ENCODE assay signal across 17 cellular contexts in genomic region chr7:151756866-151757265, GRCh38.
DNase-seq lines count a peak whose midpoint lies in the region; ATAC-seq and TF ChIP-seq lines count a peak whose summit lies in the region.
"Had no signal": no experiment of that assay in that cellular context is flagged by ENCODE, and none has a peak within 500 bp of the region (broad histone marks: within the 10 kb centered on the region; RNA-seq: fewer than 3 reads in every experiment).

No MANE protein-coding gene starts in this region.

- H3K23me2 ChIP-seq in H9 (ENCODE audit: insufficient read length, low read depth, low read length, poor library complexity, severe bottlenecking), result no peaks in the 10 kb centered on the region

- peak overlapping the region in 1 of 3 experiments; percentile 55; a peak in 1 of 7 replicates for H3K27ac Mint-ChIP-seq in H9
- H3K27ac Mint-ChIP-seq in central memory CD8-positive, alpha-beta T cell (ENCODE audit: low read depth), result peak overlapping the region; percentile 90
- H3K27ac Mint-ChIP-seq: activated CD4-positive, alpha-beta T cell treated with anti-CD3 and anti-CD28 coated beads, Interleukin-2, amount 10 ng/mL, durations not matched to agents 24 days and 14 days; B cell had no signal

- no peak overlapping the region for H4K8ac ChIP-seq in H9 (replicated peaks; ENCODE audit: insufficient read length, low read depth, low read length)

- H2AFZ ChIP-seq in H9 (ENCODE audit: low read length), result no peak overlapping the region
- peak overlapping the region; percentile 23 for H2AFZ ChIP-seq in osteoblast (ENCODE audit: low read length)

- peak overlapping the region in 4 of 11 experiments; percentile 67 to 82 (median 76); a peak in 6 of 22 replicates for H3K27ac ChIP-seq in BLaER1 treated with 17β-estradiol and CSF1 and Interleukin-3, amounts not matched to agents 10 nM and 100 nM
- H3K27ac ChIP-seq in H9 (ENCODE audit: insufficient read length, low read depth, low read length) (no peak overlapping the region), osteoblast (ENCODE audit: low read depth, low read length) (peak overlapping the region; percentile 71)
- H3K27ac ChIP-seq: brain microvascular endothelial cell, right atrium auricular region had no signal

- peaks cover 19% of the 10 kb centered on the region for H3K27me3 Mint-ChIP-seq in H9 (ENCODE audit: low read depth)
- H3K27me3 Mint-ChIP-seq in central memory CD8-positive, alpha-beta T cell, result no peaks in the 10 kb centered on the region
- H3K27me3 Mint-ChIP-seq: B cell had no signal

- H3K9me3 Mint-ChIP-seq in H9, result no peaks in the 10 kb centered on the region; a peak in 3 of 5 replicates
- no peaks in the 10 kb centered on the region for H3K9me3 Mint-ChIP-seq in central memory CD8-positive, alpha-beta T cell
- H3K9me3 Mint-ChIP-seq: activated CD4-positive, alpha-beta T cell treated with anti-CD3 and anti-CD28 coated beads, Interleukin-2, amount 10 ng/mL, durations not matched to agents 24 days and 14 days; natural killer cell had no signal

- no peak overlapping the region for H4K5ac ChIP-seq in H9 (ENCODE audit: insufficient read length, low read depth, low read length)

- H3K9me3 ChIP-seq in BLaER1 treated with 17β-estradiol and CSF1 and Interleukin-3, amounts not matched to agents 10 nM and 100 nM (replicated peaks in 1 of 11), result no peaks in the 10 kb centered on the region; a peak in 1 of 22 replicates
- H3K9me3 ChIP-seq in H9 (ENCODE audit: control insufficient read depth, low read depth, low read length) (no peaks in the 10 kb centered on the region), osteoblast (ENCODE audit: low read depth, low read length) (no peaks in the 10 kb centered on the region)
- H3K9me3 ChIP-seq: left ventricle myocardium inferior, right atrium auricular region had no signal

- H3K4me1 Mint-ChIP-seq in H9, result peaks cover 31 to 42% of the 10 kb centered on the region in 2 experiments
- peaks cover 20% of the 10 kb centered on the region for H3K4me1 Mint-ChIP-seq in central memory CD8-positive, alpha-beta T cell

- no peak overlapping the region for H2BK15ac ChIP-seq in H9 (ENCODE audit: low read depth, low read length)

- no peaks in the 10 kb centered on the region for H3K36me3 ChIP-seq in BLaER1 treated with 17β-estradiol and CSF1 and Interleukin-3, amounts not matched to agents 10 nM and 100 nM
- H3K36me3 ChIP-seq in osteoblast (ENCODE audit: insufficient read depth, low read length), result no peaks in the 10 kb centered on the region
- H3K36me3 ChIP-seq: brain microvascular endothelial cell, left ventricle myocardium inferior, right atrium auricular region had no signal

- no peak overlapping the region for H2BK120ac ChIP-seq in H9 (ENCODE audit: low read depth, low read length, poor library complexity, severe bottlenecking)

- H3K4ac ChIP-seq in H9 (ENCODE audit: low read depth, low read length), result no peak overlapping the region

- no peak overlapping the region for H2BK20ac ChIP-seq in H9 (ENCODE audit: low read depth, low read length, poor library complexity, severe bottlenecking)

- no CpG with 5 or more reads among the region's 13 CpGs for WGBS in H9 (ENCODE audit: extremely low coverage, insufficient read length, low lambda C conversion rate)

- no peak overlapping the region for H3T11ph ChIP-seq in H9 (ENCODE audit: low read length)

- no peaks in the 10 kb centered on the region for H3K79me1 ChIP-seq in H9 (ENCODE audit: insufficient read depth, low read depth, low read length, poor library complexity, severe bottlenecking)

- H3K4me1 ChIP-seq in BLaER1 treated with 17β-estradiol and CSF1 and Interleukin-3, amounts not matched to agents 10 nM and 100 nM, result peaks cover 32 to 51% (median 37%) of the 10 kb centered on the region in 10 experiments
- peaks cover 4% of the 10 kb centered on the region; the same call in 1 of the 2 replicates for H3K4me1 ChIP-seq in H9 (ENCODE audit: insufficient read depth, low read length)
- H3K4me1 ChIP-seq in osteoblast (ENCODE audit: insufficient read depth, low read length), result peaks cover 55% of the 10 kb centered on the region

- TF ChIP-seq CTCF in H9 (conservative IDR thresholded peaks at IDR 0.05), result no peak
- no peak for TF ChIP-seq CTCF in osteoblast (IDR thresholded peaks at IDR 0.05; ENCODE audit: extremely low read depth, low read depth, low read length)

- H3K79me2 ChIP-seq in H9 (ENCODE audit: insufficient read depth, low read length) (no peaks in the 10 kb centered on the region), osteoblast (ENCODE audit: insufficient read depth, low read length) (no peaks in the 10 kb centered on the region)

- no peak for ATAC-seq in central memory CD8-positive, alpha-beta T cell (replicated peaks; ENCODE audit: extremely low read depth, poor library complexity, severe bottlenecking)

- H3K27me3 ChIP-seq in BLaER1 treated with 17β-estradiol and CSF1 and Interleukin-3, amounts not matched to agents 10 nM and 100 nM, result no peaks in the 10 kb centered on the region
- H3K27me3 ChIP-seq in H9 (ENCODE audit: insufficient read depth, low read length) (no peaks in the 10 kb centered on the region), osteoblast (ENCODE audit: insufficient read depth, low read length) (no peaks in the 10 kb centered on the region)
- H3K27me3 ChIP-seq: brain microvascular endothelial cell, right atrium auricular region had no signal

- no peak overlapping the region for H2BK12ac ChIP-seq in H9 (ENCODE audit: insufficient read length, low read depth, low read length)

- peak overlapping the region in 1 of 2 experiments; percentile 32; a peak in 1 of 5 replicates for H3K4me3 Mint-ChIP-seq in H9
- no peak overlapping the region for H3K4me3 Mint-ChIP-seq in central memory CD8-positive, alpha-beta T cell
- H3K4me3 Mint-ChIP-seq: activated CD4-positive, alpha-beta T cell treated with anti-CD3 and anti-CD28 coated beads, Interleukin-2, amount 10 ng/mL, durations not matched to agents 24 days and 14 days; B cell; natural killer cell had no signal

- no peak overlapping the region for H3K18ac ChIP-seq in H9 (ENCODE audit: insufficient read length, low read depth, low read length)

- peak overlapping the region in 1 of 11 experiments; percentile 52; a peak in 1 of 22 replicates for H3K9ac ChIP-seq in BLaER1 treated with 17β-estradiol and CSF1 and Interleukin-3, amounts not matched to agents 10 nM and 100 nM
- H3K9ac ChIP-seq in H9 (ENCODE audit: extremely low read depth, insufficient read length, low read length), result no peak overlapping the region

- H3K14ac ChIP-seq in H9 (ENCODE audit: insufficient read depth, low read length), result 0 out of 2 replicates have a peak overlapping the region, but pooled peaks have one; percentile 15

- no peak overlapping the region for H3K23ac ChIP-seq in H9 (ENCODE audit: insufficient read length, low read depth, low read length)

- DNase-seq in H9 (no peak), osteoblast (ENCODE audit: insufficient read length, low spot score, missing footprints) (no peak), NCI-H2196 treated with DMSO at 0.1 percent for 48 hours (lab: John Stamatoyannopoulos, UW; ENCODE audit: unreplicated experiment) (no peak), SKM-1 treated with dmso at 0.1 percent for 144 hours (lab: John Stamatoyannopoulos, UW; ENCODE audit: unreplicated experiment) (no peak), NCI-H2029 treated with DMSO at 0.1 percent for 48 hours (lab: John Stamatoyannopoulos, UW) (no peak), MV-4-11 (lab: John Stamatoyannopoulos, UW) (no peak)
- DNase-seq in central memory CD8-positive, alpha-beta T cell (ENCODE audit: low spot score in 2 of 2), result no peak
- DNase-seq: activated CD4-positive, alpha-beta T cell treated with anti-CD3 and anti-CD28 coated beads, Interleukin-2, amount 10 ng/mL, durations not matched to agents 24 days and 14 days; DND-41; left ventricle myocardium inferior; natural killer cell; NCI-H2171; T-helper 9 cell had no signal

- peaks cover 0 to 6% (median 0%) of the 10 kb centered on the region in 11 experiments; a peak in 5 of 22 replicates for H4K20me1 ChIP-seq in BLaER1 treated with 17β-estradiol and CSF1 and Interleukin-3, amounts not matched to agents 10 nM and 100 nM
- no peaks in the 10 kb centered on the region for H4K20me1 ChIP-seq in H9 (ENCODE audit: control insufficient read depth, insufficient read depth, insufficient read length)
- no peaks in the 10 kb centered on the region for H4K20me1 ChIP-seq in osteoblast (ENCODE audit: insufficient read depth, low read length)

- H3K4me2 ChIP-seq in BLaER1 treated with 17β-estradiol and CSF1 and Interleukin-3, amounts not matched to agents 10 nM and 100 nM, result peak overlapping the region in 7 of 11 experiments; percentile 79 to 91 (median 80); a peak in 8 of 22 replicates
- no peak overlapping the region for H3K4me2 ChIP-seq in H9 (ENCODE audit: insufficient read depth, insufficient read length, low read length)
- peak overlapping the region; percentile 60 for H3K4me2 ChIP-seq in osteoblast (ENCODE audit: insufficient read depth, low read length)

- H2BK5ac ChIP-seq in H9 (ENCODE audit: insufficient read length, low read length), result no peak overlapping the region

- H3K36me3 Mint-ChIP-seq in H9 (ENCODE audit: insufficient read depth in 1 of 3, low read depth in 3 of 3), result no peaks in the 10 kb centered on the region
- H3K36me3 Mint-ChIP-seq in central memory CD8-positive, alpha-beta T cell (ENCODE audit: insufficient read depth), result peaks cover 10% of the 10 kb centered on the region
- H3K36me3 Mint-ChIP-seq: natural killer cell had no signal

- no peak overlapping the region for H3K56ac ChIP-seq in H9 (ENCODE audit: insufficient read length, low read depth, low read length)

- no peak overlapping the region for H2AK5ac ChIP-seq in H9 (ENCODE audit: insufficient read length, low read length)

- no peak overlapping the region for H3K4me3 ChIP-seq in BLaER1 treated with 17β-estradiol and CSF1 and Interleukin-3, amounts not matched to agents 10 nM and 100 nM
- H3K4me3 ChIP-seq in osteoblast (ENCODE audit: insufficient read depth, low read length), result no peak overlapping the region
- H3K4me3 ChIP-seq: left ventricle myocardium inferior, right atrium auricular region had no signal

- no peak overlapping the region for H4K91ac ChIP-seq in H9 (ENCODE audit: insufficient read length, low read depth, low read length)
